ENCODE assay signal across 9 cellular contexts in genomic region chr16:16232692-16233061, GRCh38. TPM values are rescaled to one million over a fixed set of nuclear protein-coding genes. Genes with fewer than 3 reads are reported as not detected.
A peak's percentile ranks its signal among the peaks of the same experiment; 100 is the strongest.
DNase-seq lines count a peak whose midpoint lies in the region; ATAC-seq and TF ChIP-seq lines count a peak whose summit lies in the region.
"Not testable (repeated sequence)": the region's sequence is repeated elsewhere in the genome, so short reads cannot be mapped to it uniquely, and the experiment has no call there.
"Had no signal": no experiment of that assay in that cellular context is flagged by ENCODE, and none has a peak within 500 bp of the region (broad histone marks: within the 10 kb centered on the region; RNA-seq: fewer than 3 reads in every experiment).

No MANE protein-coding gene starts in this region.

- DNase-seq in DND-41; SJSA1 (ENCODE audit: low read depth in 1 of 2, low spot score in 2 of 2); breast epithelium (ENCODE audit: low spot score in 2 of 2); right lobe of liver; stomach: not testable (repeated sequence)

- H3K4me1 ChIP-seq in DND-41 (ENCODE audit: insufficient read depth, low read length); SJSA1 (replicated peaks); breast epithelium; right lobe of liver; stomach: not testable (repeated sequence)

- H3K4me3 ChIP-seq in DND-41 (ENCODE audit: low read depth in 1 of 2, low read length in 2 of 2) = not testable (repeated sequence)
- H3K4me3 ChIP-seq in SJSA1 (peak overlapping the region; percentile 38), breast epithelium (peak overlapping the region in 2 of 3 donors; percentile 35 to 51), right lobe of liver (peak overlapping the region in 1 of 3 donors; percentile 36), stomach (peak overlapping the region; percentile 19 to 39 (median 24))

- H4K20me1 ChIP-seq in DND-41 (ENCODE audit: insufficient read depth, low read length) = not testable (repeated sequence)

- H3K36me3 ChIP-seq in DND-41 (ENCODE audit: insufficient read depth, low read length); SJSA1; breast epithelium; right lobe of liver; stomach: not testable (repeated sequence)

- not testable (repeated sequence) for TF ChIP-seq EP300 in stomach (IDR thresholded peaks at IDR 0.05)

- H3K9ac ChIP-seq in DND-41 (ENCODE audit: low read depth, low read length) = 0 out of 2 replicates have a peak overlapping the region, but pooled peaks have one; percentile 28

- H3K9me3 ChIP-seq in DND-41 (ENCODE audit: insufficient read depth, low read length, severe bottlenecking); SJSA1 (replicated peaks); breast epithelium; right lobe of liver; stomach: not testable (repeated sequence)

- H3K4me2 ChIP-seq in DND-41 (ENCODE audit: insufficient read depth, low read length) = not testable (repeated sequence)

- H3K27me3 ChIP-seq in DND-41 (ENCODE audit: insufficient read depth, low read length, poor library complexity); SJSA1 (replicated peaks); breast epithelium; right lobe of liver; stomach: not testable (repeated sequence)

- ATAC-seq in DND-41 (ENCODE audit: insufficient read depth, low read depth) (peak; percentile 26; the same call in 2 of the 3 replicates), GM19452 (IDR thresholded peaks at IDR 0.05; ENCODE audit: unreplicated experiment) (peak; percentile 45), HG02623 (IDR thresholded peaks at IDR 0.05; ENCODE audit: unreplicated experiment) (peak; percentile 1), HG03159 (IDR thresholded peaks at IDR 0.05; ENCODE audit: unreplicated experiment) (peak; percentile 45), right lobe of liver (peak; percentile 39 to 63 (median 51))

- TF ChIP-seq CTCF in DND-41 (IDR thresholded peaks at IDR 0.05; ENCODE audit: borderline replicate concordance, extremely low read depth, low read length, poor library complexity, severe bottlenecking); breast epithelium (IDR thresholded peaks at IDR 0.05); right lobe of liver (IDR thresholded peaks at IDR 0.05); stomach (IDR thresholded peaks at IDR 0.05): not testable (repeated sequence)

- no CpG with 5 or more reads among the region's 39 CpGs for WGBS in right lobe of liver (ENCODE audit: insufficient coverage, low coverage, low lambda C conversion rate, missing lambda C conversion rate)
- WGBS in stomach, 5 donors = no CpG with 5 or more reads among the region's 39 CpGs

- H3K27ac ChIP-seq in DND-41 (ENCODE audit: low read length); SJSA1; breast epithelium; right lobe of liver; stomach: not testable (repeated sequence)

- TF ChIP-seq POLR2A in breast epithelium (IDR thresholded peaks at IDR 0.05); right lobe of liver (IDR thresholded peaks at IDR 0.05); stomach (IDR thresholded peaks at IDR 0.05): not testable (repeated sequence)

- not testable (repeated sequence) for H3K79me2 ChIP-seq in DND-41 (ENCODE audit: insufficient read depth, low read length)

- H2AFZ ChIP-seq in DND-41 (ENCODE audit: low read depth, low read length) = not testable (repeated sequence)

- intact Hi-C loops in breast epithelium (cut with DNase I; ENCODE audit: low total_unique reads); right lobe of liver (cut with DNase I); stomach (cut with DNase I; ENCODE audit: low total_unique reads): not testable (repeated sequence)

RNA-seq across cellular contexts. Expression of gene NOMO3, which starts 0.3 kb away (rescaled TPM):
- 30.4 and 82.8 TPM in 2 replicates for total RNA-seq in SJSA1 (2014; rRNA removed; shearing (Covaris generic))
- total RNA-seq in breast epithelium (10 to 100 TPM; 17.6 to 54.7 (median 51.8) TPM), right lobe of liver (10 to 100 TPM; 23.5 to 50.4 (median 31.5) TPM), stomach (100 to 1,000 TPM in 3 of 5 donors, 10 to 100 TPM in 2; 31.4 to 206 (median 115) TPM)
- 1 to 10 TPM; 4.4 to 6.8 (median 5.2) TPM for polyA plus RNA-seq in stomach

RNA-seq across cellular contexts. Expression of gene ABCC6, which starts 9.4 kb away (rescaled TPM):
- total RNA-seq in SJSA1 (2014; rRNA removed; shearing (Covaris generic)) = not detected in 2 replicates
- 1 to 10 TPM; 3.6 to 4.2 (median 3.8) TPM for total RNA-seq in breast epithelium
- 100 to 1,000 TPM in 3 of 6 experiments, 10 to 100 TPM in 3; 54.9 to 115 (median 97.1) TPM for total RNA-seq in right lobe of liver
- total RNA-seq in stomach = 10 to 100 TPM in 4 of 5 donors, 1 to 10 TPM in 1; 5.7 to 95.6 (median 14.9) TPM
- 1 to 10 TPM; 4.1 to 8.2 (median 4.4) TPM for polyA plus RNA-seq in stomach
- polyA plus RNA-seq: neural cell had no signal

Comparison
In these comparisons a context has a peak if more than half of its experiments do, and no peak if none do; other contexts are left out.
1. ATAC-seq: peak in every context shown above with its lines; median percentile 51 in right lobe of liver; 45 in GM19452; 45 in HG03159; 26 in DND-41; 1 in HG02623.